9 cellular contexts compared by ENCODE assay signal in genomic region chr16:86566966-86567700, GRCh38. TPM values are rescaled to one million over a fixed set of nuclear protein-coding genes. Genes with fewer than 3 reads are reported as not detected.
DNase-seq lines count a peak whose midpoint lies in the region; ATAC-seq and TF ChIP-seq lines count a peak whose summit lies in the region.
"Had no signal": no experiment of that assay in that cellular context is flagged by ENCODE, and none has a peak within 500 bp of the region (broad histone marks: within the 10 kb centered on the region; RNA-seq: fewer than 3 reads in every experiment).

No MANE protein-coding gene starts in this region.

- no peak overlapping the region for H3K9ac ChIP-seq in HUES64 (ENCODE audit: low read depth, low read length)

- DNase-seq in lung (ENCODE audit: low spot score), result no peak
- no peak for DNase-seq in activated T-helper 2 cell treated with anti-CD3 and anti-CD28 coated beads, Interferon-gamma antibody, Interleukin-2, Interleukin-4, amounts not matched to agents 10 μg/mL and 5 μg/mL and 100 μg/mL, durations not matched to agents 14 hours and 24 hours and 36 hours (ENCODE audit: low spot score)
- no peak for DNase-seq in NCI-H345 treated with DMSO at 0.1 percent for 48 hours (lab: John Stamatoyannopoulos, UW; ENCODE audit: unreplicated experiment)
- DNase-seq in stimulated activated CD8-positive, alpha-beta memory T cell treated with anti-CD3 and anti-CD28 coated beads, Interleukin-4, amount 100 ng/mL, for 48 hours, result no peak

- peaks cover 84% of the 10 kb centered on the region for H3K27me3 Mint-ChIP-seq in dendritic cell treated with granulocyte-macrophage colony-stimulating factor and Interleukin-4, amounts not matched to agents 40 ng/mL and 50 ng/mL, for 4 days
- H3K27me3 Mint-ChIP-seq in activated T-helper 2 cell treated with anti-CD3 and anti-CD28 coated beads, Interferon-gamma antibody, Interleukin-2, Interleukin-4, amounts not matched to agents 10 μg/mL and 5 μg/mL and 100 μg/mL, durations not matched to agents 14 hours and 24 hours and 36 hours (ENCODE audit: low read depth), result peaks cover 68% of the 10 kb centered on the region

- H3K9me3 ChIP-seq in HUES64 (ENCODE audit: insufficient read depth, low read depth, low read length), result no peaks in the 10 kb centered on the region
- H3K9me3 ChIP-seq in lung (ENCODE audit: control insufficient read depth in 2 of 2, insufficient read depth in 1 of 2, low read length in 1 of 2), result peaks cover 0 to 2% of the 10 kb centered on the region in 2 donors

- H3K27ac ChIP-seq in ACC112 (ENCODE audit: low read depth, low read length) (peak overlapping the region; percentile 83), HUES64 (ENCODE audit: low read depth, low read length) (no peak overlapping the region), lung (ENCODE audit: low read depth in 1 of 2, low read length in 1 of 2) (peak overlapping the region; percentile 60 to 86)

- peak overlapping the region; percentile 17 for H2AFZ ChIP-seq in ACC112 (ENCODE audit: low read length, unreplicated experiment)

- H3K27me3 ChIP-seq in ACC112 (ENCODE audit: insufficient read depth, low read length) (no peaks in the 10 kb centered on the region), HUES64 (ENCODE audit: insufficient read depth, low read length) (peaks cover 89% of the 10 kb centered on the region), lung (ENCODE audit: control insufficient read depth, insufficient read depth) (peaks cover 9% of the 10 kb centered on the region)

- peaks cover 8% of the 10 kb centered on the region for H3K4me1 Mint-ChIP-seq in dendritic cell treated with granulocyte-macrophage colony-stimulating factor and Interleukin-4, amounts not matched to agents 40 ng/mL and 50 ng/mL, for 4 days (ENCODE audit: low read depth)
- H3K4me1 Mint-ChIP-seq in activated T-helper 2 cell treated with anti-CD3 and anti-CD28 coated beads, Interferon-gamma antibody, Interleukin-2, Interleukin-4, amounts not matched to agents 10 μg/mL and 5 μg/mL and 100 μg/mL, durations not matched to agents 14 hours and 24 hours and 36 hours (ENCODE audit: low read depth), result peaks cover 5% of the 10 kb centered on the region

- peak overlapping the region; percentile 33 for H3K4me3 Mint-ChIP-seq in dendritic cell treated with granulocyte-macrophage colony-stimulating factor and Interleukin-4, amounts not matched to agents 40 ng/mL and 50 ng/mL, for 4 days
- no peak overlapping the region for H3K4me3 Mint-ChIP-seq in activated T-helper 2 cell treated with anti-CD3 and anti-CD28 coated beads, Interferon-gamma antibody, Interleukin-2, Interleukin-4, amounts not matched to agents 10 μg/mL and 5 μg/mL and 100 μg/mL, durations not matched to agents 14 hours and 24 hours and 36 hours (ENCODE audit: low read depth)

- H3K36me3 Mint-ChIP-seq in dendritic cell treated with granulocyte-macrophage colony-stimulating factor and Interleukin-4, amounts not matched to agents 40 ng/mL and 50 ng/mL, for 4 days (ENCODE audit: low read depth), result no peaks in the 10 kb centered on the region
- no peaks in the 10 kb centered on the region for H3K36me3 Mint-ChIP-seq in activated T-helper 2 cell treated with anti-CD3 and anti-CD28 coated beads, Interferon-gamma antibody, Interleukin-2, Interleukin-4, amounts not matched to agents 10 μg/mL and 5 μg/mL and 100 μg/mL, durations not matched to agents 14 hours and 24 hours and 36 hours (ENCODE audit: low read depth)

- H3K4me1 ChIP-seq in ACC112 (ENCODE audit: control insufficient read depth, insufficient read depth, low read length, unreplicated experiment) (peaks cover 22% of the 10 kb centered on the region), HUES64 (ENCODE audit: insufficient read depth, low read length) (peaks cover 37% of the 10 kb centered on the region), lung (ENCODE audit: control insufficient read depth in 2 of 2, insufficient read depth in 2 of 2, low read length in 2 of 2) (peaks cover 0 to 10% of the 10 kb centered on the region in 2 donors)

- H3K9me3 Mint-ChIP-seq in dendritic cell treated with granulocyte-macrophage colony-stimulating factor and Interleukin-4, amounts not matched to agents 40 ng/mL and 50 ng/mL, for 4 days, result no peaks in the 10 kb centered on the region
- no peaks in the 10 kb centered on the region for H3K9me3 Mint-ChIP-seq in activated T-helper 2 cell treated with anti-CD3 and anti-CD28 coated beads, Interferon-gamma antibody, Interleukin-2, Interleukin-4, amounts not matched to agents 10 μg/mL and 5 μg/mL and 100 μg/mL, durations not matched to agents 14 hours and 24 hours and 36 hours

- H3K27ac Mint-ChIP-seq in dendritic cell treated with granulocyte-macrophage colony-stimulating factor and Interleukin-4, amounts not matched to agents 40 ng/mL and 50 ng/mL, for 4 days, result no peak overlapping the region
- no peak overlapping the region for H3K27ac Mint-ChIP-seq in activated T-helper 2 cell treated with anti-CD3 and anti-CD28 coated beads, Interferon-gamma antibody, Interleukin-2, Interleukin-4, amounts not matched to agents 10 μg/mL and 5 μg/mL and 100 μg/mL, durations not matched to agents 14 hours and 24 hours and 36 hours

- peaks cover 67% of the 10 kb centered on the region for H3K79me2 ChIP-seq in ACC112 (ENCODE audit: control insufficient read depth, insufficient read depth, low read length, unreplicated experiment)

- intact Hi-C loops in dendritic cell treated with granulocyte-macrophage colony-stimulating factor and Interleukin-4, amounts not matched to agents 40 ng/mL and 50 ng/mL, for 4 days (cut with micrococcal nuclease), result no loop called here
- intact Hi-C loops in activated T-helper 2 cell treated with anti-CD3 and anti-CD28 coated beads, Interferon-gamma antibody, Interleukin-2, Interleukin-4, amounts not matched to agents 10 μg/mL and 5 μg/mL and 100 μg/mL, durations not matched to agents 14 hours and 24 hours and 36 hours (cut with micrococcal nuclease), result loop anchor here (2.0 to 10.0 kb wide), 2 partner anchors 70 to 168 kb away; no protein-coding TSS in a partner anchor

- no peak for ATAC-seq in lung (ENCODE audit: insufficient read depth, low FRiP score)
- no peak for ATAC-seq in HG03565 (IDR thresholded peaks at IDR 0.05; ENCODE audit: unreplicated experiment)

- H3K4me3 ChIP-seq in ACC112 (ENCODE audit: low read depth, low read length), result peak overlapping the region; percentile 92
- peak overlapping the region; percentile 56 for H3K4me3 ChIP-seq in HUES64 (ENCODE audit: low read length)
- peak overlapping the region; percentile 13 for H3K4me3 ChIP-seq in lung

- under 1% methylated on average over 88 of the region's 88 CpGs for WGBS in HUES64
- 1 to 2% methylated on average over 79 to 88 of the region's 88 CpGs for WGBS in lung, 2 donors

- H3K36me3 ChIP-seq in ACC112 (ENCODE audit: insufficient read depth, low read length) (peaks cover 31% of the 10 kb centered on the region; the same call in 1 of the 2 replicates), HUES64 (ENCODE audit: insufficient read depth, low read length) (no peaks in the 10 kb centered on the region), lung (ENCODE audit: control insufficient read depth in 2 of 2, insufficient read depth in 2 of 2, low read length in 2 of 2) (no peaks in the 10 kb centered on the region)

- TF ChIP-seq CTCF in lung (IDR thresholded peaks at IDR 0.05; ENCODE audit: control extremely low read depth, extremely low read depth), result no peak

RNA-seq across cellular contexts. Expression of gene FOXC2, which starts 0.5 kb away (rescaled TPM):
- polyA plus RNA-seq in HUES64 (2013, experiment 1 of 2), result 0.40 TPM
- 0.70 TPM for polyA plus RNA-seq in HUES64 (2013, experiment 2 of 2)
- total RNA-seq in lung, result 1 to 10 TPM in 1 of 2 donors, under 1 TPM in 1; 0.82 to 2.7 TPM
- under 1 TPM; 0.37 to 0.43 TPM for polyA plus RNA-seq in lung
- 0.07 TPM in 1 of 2 replicates, not detected in the other for total RNA-seq in activated T-helper 2 cell treated with anti-CD3 and anti-CD28 coated beads, Interferon-gamma antibody, Interleukin-2, Interleukin-4, amounts not matched to agents 10 μg/mL and 5 μg/mL and 100 μg/mL, durations not matched to agents 14 hours and 24 hours and 36 hours
- total RNA-seq: activated CD8-positive, alpha-beta memory T cell treated with anti-CD3 and anti-CD28 coated beads for 36 hours had no signal

RNA-seq across cellular contexts. Expression of gene FOXL1, which starts 11.2 kb away (rescaled TPM):
- 0.05 TPM for polyA plus RNA-seq in HUES64 (2013, experiment 1 of 2)
- 0.19 TPM for polyA plus RNA-seq in HUES64 (2013, experiment 2 of 2)
- total RNA-seq in lung, result 1 to 10 TPM; 2.0 to 2.5 TPM
- polyA plus RNA-seq in lung, result under 1 TPM; 0.41 to 0.68 TPM
- total RNA-seq in activated T-helper 2 cell treated with anti-CD3 and anti-CD28 coated beads, Interferon-gamma antibody, Interleukin-2, Interleukin-4, amounts not matched to agents 10 μg/mL and 5 μg/mL and 100 μg/mL, durations not matched to agents 14 hours and 24 hours and 36 hours, result 0.05 and 0.23 TPM in 2 replicates
- total RNA-seq: activated CD8-positive, alpha-beta memory T cell treated with anti-CD3 and anti-CD28 coated beads for 36 hours had no signal

RNA-seq across cellular contexts. Expression of gene MTHFSD, which starts 12.1 kb away (rescaled TPM):
- polyA plus RNA-seq in HUES64 (2013, experiment 1 of 2), result 7.2 TPM
- 11.6 TPM for polyA plus RNA-seq in HUES64 (2013, experiment 2 of 2)
- 10 to 100 TPM; 23.3 to 28.5 TPM for total RNA-seq in lung
- polyA plus RNA-seq in lung, result 1 to 10 TPM; 9.4 to 9.9 TPM
- total RNA-seq in activated T-helper 2 cell treated with anti-CD3 and anti-CD28 coated beads, Interferon-gamma antibody, Interleukin-2, Interleukin-4, amounts not matched to agents 10 μg/mL and 5 μg/mL and 100 μg/mL, durations not matched to agents 14 hours and 24 hours and 36 hours, result 21.9 and 22.8 TPM in 2 replicates

RNA-seq across cellular contexts. Expression of gene FOXF1, which starts 56.8 kb away (rescaled TPM):
- polyA plus RNA-seq in HUES64 (2013, experiment 1 of 2), result 0.20 TPM
- 0.25 TPM for polyA plus RNA-seq in HUES64 (2013, experiment 2 of 2)
- 10 to 100 TPM; 25.7 to 34.4 TPM for total RNA-seq in lung
- polyA plus RNA-seq in lung, result 10 to 100 TPM; 12.2 to 12.5 TPM
- not detected in 2 replicates for total RNA-seq in activated T-helper 2 cell treated with anti-CD3 and anti-CD28 coated beads, Interferon-gamma antibody, Interleukin-2, Interleukin-4, amounts not matched to agents 10 μg/mL and 5 μg/mL and 100 μg/mL, durations not matched to agents 14 hours and 24 hours and 36 hours
- total RNA-seq: activated CD8-positive, alpha-beta memory T cell treated with anti-CD3 and anti-CD28 coated beads for 36 hours had no signal

Comparison
In these comparisons a context has a peak if more than half of its experiments do, and no peak if none do; other contexts are left out.
1. H3K4me3 ChIP-seq: peak in every context shown above with its lines; median percentile 92 in ACC112; 56 in HUES64; 13 in lung.